ENCODE assay signal across 8 cellular contexts in genomic region chr5:141951341-141951781, GRCh38. TPM values are rescaled to one million over a fixed set of nuclear protein-coding genes. Genes with fewer than 3 reads are reported as not detected.
DNase-seq lines count a peak whose midpoint lies in the region; ATAC-seq, FAIRE-seq and TF ChIP-seq lines count a peak whose summit lies in the region.

No MANE protein-coding gene starts in this region.

- peak overlapping the region; percentile 51 for H3K4me3 Mint-ChIP-seq in CD4-positive, alpha-beta T cell
- no peak overlapping the region for H3K4me3 Mint-ChIP-seq in memory B cell

- intact Hi-C loops in CD4-positive, alpha-beta T cell (cut with DNase I, micrococcal nuclease) = no loop called here

- POLR2A ChIA-PET in CD4-positive, alpha-beta T cell (lab: Charles Lee) = interaction anchor here (0.8 to 0.9 kb wide), 2 partner anchors 9 to 73 kb away, joined by 3 read pairs; no protein-coding TSS in a partner anchor

- no peaks in the 10 kb centered on the region for H3K27me3 ChIP-seq in CD4-positive, alpha-beta T cell (ENCODE audit: control insufficient read depth, insufficient read depth, low read length)

- no peak overlapping the region for H3K27ac ChIP-seq in CD4-positive, alpha-beta T cell (ENCODE audit: low read depth, low read length)

- no peak overlapping the region for H3K27ac Mint-ChIP-seq in CD4-positive, alpha-beta T cell
- H3K27ac Mint-ChIP-seq in activated naive CD4-positive, alpha-beta T cell treated with anti-CD3 and anti-CD28 coated beads, Interleukin-2, amount 50 U/mL, for 72 hours = peak overlapping the region; percentile 11 to 40
- no peak overlapping the region for H3K27ac Mint-ChIP-seq in memory B cell

- TF ChIP-seq POLR2A in H54 (IDR thresholded peaks at IDR 0.05; ENCODE audit: low read depth, low read length) = no peak

- peak in 1 of 10 experiments; percentile 19 for DNase-seq in CD4-positive, alpha-beta T cell
- DNase-seq in HuH-7 (ENCODE audit: low spot score) = peak; percentile 71
- DNase-seq in activated naive CD4-positive, alpha-beta T cell treated with anti-CD3 and anti-CD28 coated beads, Interleukin-2, amount 50 U/mL, for 72 hours (ENCODE audit: low spot score in 2 of 2) = peak in 1 of 2 donors; percentile 39
- no peak for DNase-seq in memory B cell (ENCODE audit: low spot score in 2 of 2)
- no peak for DNase-seq in H54 (ENCODE audit: insufficient read length, low spot score)
- no peak for DNase-seq in SHP77 treated with DMSO at 0.1 percent for 48 hours (lab: John Stamatoyannopoulos, UW)
- DNase-seq in LoVo (ENCODE audit: low spot score) = no peak

- ATAC-seq in CD4-positive, alpha-beta T cell (ENCODE audit: poor library complexity) = peak; percentile 83
- ATAC-seq in GM19397 (IDR thresholded peaks at IDR 0.05; ENCODE audit: unreplicated experiment) (peak; percentile 70), memory B cell (ENCODE audit: low read depth) (peak; percentile 70)
- peak; percentile 29 to 84 for ATAC-seq in activated naive CD4-positive, alpha-beta T cell treated with anti-CD3 and anti-CD28 coated beads, Interleukin-2, amount 50 U/mL, for 72 hours

- H3K4me1 Mint-ChIP-seq in CD4-positive, alpha-beta T cell (ENCODE audit: low read depth) = peaks cover 16% of the 10 kb centered on the region
- H3K4me1 Mint-ChIP-seq in memory B cell = peaks cover 2% of the 10 kb centered on the region

- H3K9me3 ChIP-seq in CD4-positive, alpha-beta T cell (ENCODE audit: control insufficient read depth, low read length) = no peaks in the 10 kb centered on the region

- H3K9me3 Mint-ChIP-seq in CD4-positive, alpha-beta T cell = no peaks in the 10 kb centered on the region
- no peaks in the 10 kb centered on the region for H3K9me3 Mint-ChIP-seq in activated naive CD4-positive, alpha-beta T cell treated with anti-CD3 and anti-CD28 coated beads, Interleukin-2, amount 50 U/mL, for 72 hours
- no peaks in the 10 kb centered on the region for H3K9me3 Mint-ChIP-seq in memory B cell

- CTCF ChIA-PET in CD4-positive, alpha-beta T cell (lab: Charles Lee) = no interaction called here

- TF ChIP-seq CTCF in CD4-positive, alpha-beta T cell (IDR thresholded peaks at IDR 0.05) = peak; percentile 39

- peaks cover 2% of the 10 kb centered on the region for H3K36me3 Mint-ChIP-seq in CD4-positive, alpha-beta T cell (ENCODE audit: low read depth)
- no peaks in the 10 kb centered on the region for H3K36me3 Mint-ChIP-seq in activated naive CD4-positive, alpha-beta T cell treated with anti-CD3 and anti-CD28 coated beads, Interleukin-2, amount 50 U/mL, for 72 hours
- H3K36me3 Mint-ChIP-seq in memory B cell = no peaks in the 10 kb centered on the region

- no peaks in the 10 kb centered on the region for H3K27me3 Mint-ChIP-seq in CD4-positive, alpha-beta T cell
- no peaks in the 10 kb centered on the region for H3K27me3 Mint-ChIP-seq in memory B cell

- FAIRE-seq in H54 (lab: Jason Lieb, UNC) = no peak

RNA-seq across cellular contexts. Expression of gene PCDH12, which starts 6.6 kb away (rescaled TPM):
- not detected for total RNA-seq in CD4-positive, alpha-beta T cell
- under 1 TPM; 0.60 to 0.73 TPM for total RNA-seq in activated naive CD4-positive, alpha-beta T cell treated with anti-CD3 and anti-CD28 coated beads, Interleukin-2, amount 50 U/mL, for 72 hours

RNA-seq across cellular contexts. Expression of gene RNF14, which starts 17.5 kb away (rescaled TPM):
- 10 to 100 TPM in 1 of 2 experiments, 1 to 10 TPM in 1; 8.9 to 10.7 TPM for total RNA-seq in CD4-positive, alpha-beta T cell
- 10 to 100 TPM; 29.4 to 38.5 TPM for total RNA-seq in activated naive CD4-positive, alpha-beta T cell treated with anti-CD3 and anti-CD28 coated beads, Interleukin-2, amount 50 U/mL, for 72 hours

RNA-seq across cellular contexts. Expression of gene DELE1, which starts 27.7 kb away (rescaled TPM):
- total RNA-seq in CD4-positive, alpha-beta T cell = 10 to 100 TPM; 60.0 to 61.1 TPM
- 100 to 1,000 TPM in 1 of 2 donors, 10 to 100 TPM in 1; 69.7 to 101 TPM for total RNA-seq in activated naive CD4-positive, alpha-beta T cell treated with anti-CD3 and anti-CD28 coated beads, Interleukin-2, amount 50 U/mL, for 72 hours

Comparison
In these comparisons a context has a peak if more than half of its experiments do, and no peak if none do; other contexts are left out.
1. H3K27ac Mint-ChIP-seq: peak in activated naive CD4-positive, alpha-beta T cell treated with anti-CD3 and anti-CD28 coated beads, Interleukin-2, amount 50 U/mL, for 72 hours (2 of 2); none in CD4-positive, alpha-beta T cell (single experiment) and memory B cell (single experiment).
2. Peak in every context shown above with its lines, with median percentiles within 50 percentile points of each other: ATAC-seq.